Comparison of ENCODE assay signal across 17 cellular contexts in the genomic region with DNA sequence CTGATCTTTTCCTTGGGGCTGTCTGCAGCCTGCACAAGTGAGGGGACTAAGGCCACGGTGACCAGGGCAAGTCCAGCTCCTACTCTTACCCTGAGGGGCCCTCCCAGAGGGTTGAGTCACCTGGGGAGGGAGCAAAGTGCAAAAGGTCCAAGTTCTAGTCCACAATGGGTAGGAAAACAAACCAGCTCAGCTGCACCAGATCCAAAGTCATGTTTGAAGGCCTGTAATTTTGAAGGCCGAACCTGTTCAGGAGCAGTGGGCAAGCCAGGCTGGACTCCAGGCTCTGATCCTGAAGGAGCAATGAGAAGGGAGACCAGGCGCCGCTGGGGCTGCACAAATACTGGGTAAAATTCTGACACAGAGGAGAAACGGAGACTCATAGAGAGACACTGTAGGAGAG. TPM values are rescaled to one million over a fixed set of nuclear protein-coding genes. Genes with fewer than 3 reads are reported as not detected.
DNase-seq lines count a peak whose midpoint lies in the region; ATAC-seq, FAIRE-seq and TF ChIP-seq lines count a peak whose summit lies in the region.
"Had no signal": no experiment of that assay in that cellular context is flagged by ENCODE, and none has a peak within 500 bp of the region (broad histone marks: within the 10 kb centered on the region; RNA-seq: fewer than 3 reads in every experiment).

No MANE protein-coding gene starts in this region.

- H3K36me3 Mint-ChIP-seq in activated CD8-positive, alpha-beta T cell treated with anti-CD3 and anti-CD28 coated beads, Interleukin-2, amount 10 ng/mL, durations not matched to agents 7 days and 5 days (ENCODE audit: low read depth) = no peaks in the 10 kb centered on the region
- no peaks in the 10 kb centered on the region for H3K36me3 Mint-ChIP-seq in stimulated activated memory B cell treated with anti-CD40 and anti-IgM and Interleukin-4, amounts not matched to agents 10 μg/mL and 1 μg/mL and 100 μg/mL, for 72 hours

- no peaks in the 10 kb centered on the region for H3K9me3 Mint-ChIP-seq in activated CD8-positive, alpha-beta T cell treated with anti-CD3 and anti-CD28 coated beads, Interleukin-2, amount 10 ng/mL, durations not matched to agents 7 days and 5 days (ENCODE audit: insufficient read depth)
- H3K9me3 Mint-ChIP-seq in stimulated activated memory B cell treated with anti-CD40 and anti-IgM and Interleukin-4, amounts not matched to agents 10 μg/mL and 1 μg/mL and 100 μg/mL, for 72 hours = no peaks in the 10 kb centered on the region
- H3K9me3 Mint-ChIP-seq: GM23338 had no signal

- peaks cover 0 to 5% (median 0%) of the 10 kb centered on the region in 7 donors for H3K27me3 ChIP-seq in heart right ventricle
- H3K27me3 ChIP-seq: suprapubic skin had no signal

- no peaks in the 10 kb centered on the region for H3K9me3 ChIP-seq in heart right ventricle
- H3K9me3 ChIP-seq in kidney (ENCODE audit: control insufficient read depth in 1 of 2, low read length in 2 of 2) = no peaks in the 10 kb centered on the region
- H3K9me3 ChIP-seq: suprapubic skin had no signal

- H3K4me1 Mint-ChIP-seq in activated CD8-positive, alpha-beta T cell treated with anti-CD3 and anti-CD28 coated beads, Interleukin-2, amount 10 ng/mL, durations not matched to agents 7 days and 5 days (ENCODE audit: low read depth) = peaks cover 67% of the 10 kb centered on the region
- peaks cover 46% of the 10 kb centered on the region for H3K4me1 Mint-ChIP-seq in stimulated activated memory B cell treated with anti-CD40 and anti-IgM and Interleukin-4, amounts not matched to agents 10 μg/mL and 1 μg/mL and 100 μg/mL, for 72 hours

- CTCF ChIA-PET in activated CD8-positive, alpha-beta T cell treated with anti-CD3 and anti-CD28 coated beads, Interleukin-2, amount 10 ng/mL, durations not matched to agents 7 days and 5 days (lab: Charles Lee) = interaction anchor here (1.6 kb wide), 1 partner anchor 45 kb away, joined by 3 read pairs; no protein-coding TSS in a partner anchor

- peaks cover 2% of the 10 kb centered on the region for H3K27me3 Mint-ChIP-seq in activated CD8-positive, alpha-beta T cell treated with anti-CD3 and anti-CD28 coated beads, Interleukin-2, amount 10 ng/mL, durations not matched to agents 7 days and 5 days (ENCODE audit: low read depth)
- no peaks in the 10 kb centered on the region for H3K27me3 Mint-ChIP-seq in stimulated activated memory B cell treated with anti-CD40 and anti-IgM and Interleukin-4, amounts not matched to agents 10 μg/mL and 1 μg/mL and 100 μg/mL, for 72 hours

- ATAC-seq in Right ventricle myocardium superior (ENCODE audit: poor library complexity) (no peak), heart right ventricle (no peak), HG03571 (IDR thresholded peaks at IDR 0.05; ENCODE audit: unreplicated experiment) (no peak)
- no peak for ATAC-seq in activated CD8-positive, alpha-beta T cell treated with anti-CD3 and anti-CD28 coated beads, Interleukin-2, amount 10 ng/mL, durations not matched to agents 7 days and 5 days
- ATAC-seq in stimulated activated memory B cell treated with anti-CD40 and anti-IgM and Interleukin-4, amounts not matched to agents 10 μg/mL and 1 μg/mL and 100 μg/mL, for 72 hours = no peak
- ATAC-seq: esophagus mucosa, GM23338 had no signal

- H3K4me3 Mint-ChIP-seq in activated CD8-positive, alpha-beta T cell treated with anti-CD3 and anti-CD28 coated beads, Interleukin-2, amount 10 ng/mL, durations not matched to agents 7 days and 5 days = no peak overlapping the region
- H3K4me3 Mint-ChIP-seq in stimulated activated memory B cell treated with anti-CD40 and anti-IgM and Interleukin-4, amounts not matched to agents 10 μg/mL and 1 μg/mL and 100 μg/mL, for 72 hours = no peak overlapping the region
- H3K4me3 Mint-ChIP-seq: GM23338 had no signal

- no peaks in the 10 kb centered on the region for H3K36me3 ChIP-seq in heart right ventricle
- no peaks in the 10 kb centered on the region for H3K36me3 ChIP-seq in kidney (ENCODE audit: control insufficient read depth in 1 of 2, insufficient read depth in 2 of 2, low read length in 2 of 2)
- H3K36me3 ChIP-seq: suprapubic skin, WERI-Rb-1 had no signal

- peaks cover 0 to 35% (median 14%) of the 10 kb centered on the region in 9 donors for H3K4me1 ChIP-seq in heart right ventricle
- H3K4me1 ChIP-seq in kidney (ENCODE audit: control insufficient read depth in 1 of 2, insufficient read depth in 1 of 2, low read depth in 1 of 2, low read length in 2 of 2) = peaks cover 0 to 10% of the 10 kb centered on the region in 2 donors

- H3K4me3 ChIP-seq in heart right ventricle (no peak overlapping the region), kidney (ENCODE audit: low read length in 2 of 2) (no peak overlapping the region)
- H3K4me3 ChIP-seq: GM23338, suprapubic skin had no signal

- peak; percentile 4 for DNase-seq in Right ventricle myocardium superior
- no peak for DNase-seq in heart right ventricle
- DNase-seq in activated CD8-positive, alpha-beta T cell treated with anti-CD3 and anti-CD28 coated beads, Interleukin-2, amount 10 ng/mL, durations not matched to agents 7 days and 5 days = no peak
- peak; percentile 56 for DNase-seq in kidney
- no peak for DNase-seq in retina
- DNase-seq in NCI-H345 (lab: John Stamatoyannopoulos, UW) = no peak
- DNase-seq: IMR-90, MM.1S, NCI-H1930, NCI-H446 treated with DMSO at 0.1 percent for 48 hours, posterior cingulate gyrus, WERI-Rb-1 had no signal

- H3K27ac ChIP-seq in heart right ventricle = no peak overlapping the region
- no peak overlapping the region for H3K27ac ChIP-seq in kidney (ENCODE audit: low read depth in 2 of 2, low read length in 2 of 2)
- H3K27ac ChIP-seq: suprapubic skin, WERI-Rb-1 had no signal

- intact Hi-C loops in Right ventricle myocardium superior (cut with DNase I) = no loop called here
- intact Hi-C loops in heart right ventricle (cut with DNase I) = loop anchor here in 2 of 10 donors (5.0 to 10.0 kb wide), 2 partner anchors 46 to 1554 kb away; no protein-coding TSS in a partner anchor
- intact Hi-C loops in kidney (cut with DNase I) = no loop called here

- no peak overlapping the region for H3K9ac ChIP-seq in kidney (ENCODE audit: low read length in 2 of 2)

- no peak for FAIRE-seq in kidney (lab: Jason Lieb, UNC)

- TF ChIP-seq CTCF in heart right ventricle (IDR thresholded peaks at IDR 0.05) = no peak
- no peak for TF ChIP-seq CTCF in kidney (IDR thresholded peaks at IDR 0.05; ENCODE audit: borderline replicate concordance, extremely low read depth, insufficient read depth)

- WGBS in heart right ventricle, 2 donors = 92 to 93% methylated on average over 5 of the region's 5 CpGs

- peak overlapping the region; percentile 30 for H3K27ac Mint-ChIP-seq in activated CD8-positive, alpha-beta T cell treated with anti-CD3 and anti-CD28 coated beads, Interleukin-2, amount 10 ng/mL, durations not matched to agents 7 days and 5 days
- H3K27ac Mint-ChIP-seq in stimulated activated memory B cell treated with anti-CD40 and anti-IgM and Interleukin-4, amounts not matched to agents 10 μg/mL and 1 μg/mL and 100 μg/mL, for 72 hours = peak overlapping the region; percentile 85
- H3K27ac Mint-ChIP-seq: GM23338 had no signal

- POLR2A ChIA-PET in activated CD8-positive, alpha-beta T cell treated with anti-CD3 and anti-CD28 coated beads, Interleukin-2, amount 10 ng/mL, durations not matched to agents 7 days and 5 days (lab: Charles Lee) = interaction anchor here (0.6 to 3.3 kb wide), 4 partner anchors 11 to 277 kb away, joined by 3 to 23 read pairs (median 7); no protein-coding TSS in a partner anchor

RNA-seq across cellular contexts. Expression of gene TCF7, which starts 15.8 kb away (rescaled TPM):
- total RNA-seq in Right ventricle myocardium superior = 2.2 TPM
- total RNA-seq in heart right ventricle = 1 to 10 TPM in 9 of 10 donors, under 1 TPM in 1; 0.42 to 5.9 (median 2.0) TPM
- 1 to 10 TPM; 1.0 TPM for polyA plus RNA-seq in heart right ventricle
- 10 to 100 TPM; 93.4 to 97.8 TPM for total RNA-seq in activated CD8-positive, alpha-beta T cell treated with anti-CD3 and anti-CD28 coated beads, Interleukin-2, amount 10 ng/mL, durations not matched to agents 7 days and 5 days
- total RNA-seq in kidney = 15.6 TPM
- polyA plus RNA-seq in kidney (ENCODE audit: insufficient read depth, low read depth, low replicate concordance) = 1.2 TPM

Comparison
In these comparisons a context has a peak if more than half of its experiments do, and no peak if none do; other contexts are left out.
1. DNase-seq: peak in Right ventricle myocardium superior (single experiment) and kidney (single experiment); none in heart right ventricle (0 of 2), activated CD8-positive, alpha-beta T cell treated with anti-CD3 and anti-CD28 coated beads, Interleukin-2, amount 10 ng/mL, durations not matched to agents 7 days and 5 days (single experiment), retina (single experiment) and NCI-H345 (single experiment).